25 cellular contexts compared by ENCODE assay signal in genomic region chr2:200637886-200638285, GRCh38.
"Had no signal": no experiment of that assay in that cellular context is flagged by ENCODE, and none has a peak within 500 bp of the region (broad histone marks: within the 10 kb centered on the region; RNA-seq: fewer than 3 reads in every experiment).

No MANE protein-coding gene starts in this region.

- H3K27me3 ChIP-seq: colonic mucosa, foreskin keratinocyte, gastroesophageal sphincter, heart left ventricle, hepatocyte, left lung had no signal

- H3K27me3 Mint-ChIP-seq: dendritic cell treated with granulocyte-macrophage colony-stimulating factor and Interleukin-4, amounts not matched to agents 40 ng/mL and 50 ng/mL, for 4 days; naive B cell had no signal

- H3K4me3 ChIP-seq: colonic mucosa, gastroesophageal sphincter, heart left ventricle, hepatocyte, left lung, lower lobe of right lung, mucosa of descending colon had no signal

- ATAC-seq: effector memory CD8-positive, alpha-beta T cell; esophagus mucosa; foreskin keratinocyte; gastroesophageal sphincter; heart left ventricle; left cardiac atrium; left lung; left ventricle myocardium superior; lower lobe of right lung; mucosa of descending colon had no signal

- H3K4me3 Mint-ChIP-seq: dendritic cell treated with granulocyte-macrophage colony-stimulating factor and Interleukin-4, amounts not matched to agents 40 ng/mL and 50 ng/mL, for 4 days; effector memory CD8-positive, alpha-beta T cell; endodermal cell; immature natural killer cell; mesothelial cell of epicardium; naive B cell had no signal

- H3K27ac Mint-ChIP-seq: dendritic cell treated with granulocyte-macrophage colony-stimulating factor and Interleukin-4, amounts not matched to agents 40 ng/mL and 50 ng/mL, for 4 days; effector memory CD8-positive, alpha-beta T cell; endodermal cell; immature natural killer cell; mesothelial cell of epicardium; naive B cell had no signal

- H3K9me3 ChIP-seq: colonic mucosa, left lung, lower lobe of right lung, mucosa of descending colon had no signal

- H3K9me3 Mint-ChIP-seq: dendritic cell treated with granulocyte-macrophage colony-stimulating factor and Interleukin-4, amounts not matched to agents 40 ng/mL and 50 ng/mL, for 4 days; immature natural killer cell had no signal

- H3K4me1 Mint-ChIP-seq: immature natural killer cell, mesothelial cell of epicardium, naive B cell had no signal

- H3K27ac ChIP-seq: colonic mucosa, epithelial cell of prostate, foreskin keratinocyte, gastroesophageal sphincter, heart left ventricle, hepatocyte, left lung, lower lobe of right lung had no signal

- DNase-seq: colonic mucosa; cortex of kidney; effector CD8-positive, alpha-beta T cell; effector memory CD8-positive, alpha-beta T cell; endodermal cell; erythroblast; foreskin keratinocyte; heart left ventricle; hypothalamus; immature natural killer cell; islet precursor cell; kidney; left cardiac atrium; left lung; left ventricle myocardium superior; lower lobe of right lung; mesenchymal stem cell; mucosa of descending colon; naive B cell had no signal

- H3K4me1 ChIP-seq: colonic mucosa, foreskin keratinocyte, gastroesophageal sphincter, lower lobe of right lung had no signal

- H3K36me3 Mint-ChIP-seq: immature natural killer cell, mesothelial cell of epicardium, naive B cell had no signal

- H3K36me3 ChIP-seq: colonic mucosa, left lung had no signal
